Comparison of ENCODE assay signal across 1 cellular context in the genomic region with DNA sequence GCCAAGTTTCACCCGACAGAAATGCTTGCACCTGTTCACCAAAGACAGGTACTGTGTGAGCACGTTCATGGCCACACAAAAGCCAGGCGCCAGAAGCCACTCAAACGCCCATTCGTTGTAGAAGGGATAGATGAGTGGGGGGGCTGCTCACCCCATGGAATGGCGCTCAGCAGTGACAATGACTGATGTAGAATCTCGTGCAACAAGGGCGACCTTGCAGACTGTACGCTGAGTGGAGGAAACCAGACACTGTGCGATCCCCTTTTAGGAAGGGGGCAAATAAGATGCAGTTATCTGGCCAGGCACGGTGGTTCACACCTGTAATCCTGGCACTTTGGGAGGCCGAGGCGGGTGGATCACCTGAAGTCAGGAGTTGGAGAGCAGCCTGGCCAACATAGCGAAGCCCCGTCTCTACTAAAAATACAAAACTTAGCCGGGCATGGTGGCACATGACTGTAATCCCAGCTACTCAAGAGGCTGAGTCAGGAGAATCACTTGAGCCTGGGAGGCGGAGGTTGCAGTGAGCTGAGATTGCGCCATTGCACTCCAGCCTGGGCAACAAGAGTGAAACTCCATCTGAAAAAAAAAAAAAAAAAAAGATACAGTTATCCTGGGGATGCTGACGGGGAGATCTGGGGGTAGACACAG. TPM values are rescaled to one million over a fixed set of nuclear protein-coding genes. Genes with fewer than 3 reads are reported as not detected.
"Had no signal": no experiment of that assay in that cellular context is flagged by ENCODE, and none has a peak within 500 bp of the region (broad histone marks: within the 10 kb centered on the region; RNA-seq: fewer than 3 reads in every experiment).

No MANE protein-coding gene starts in this region.

RNA-seq across cellular contexts. Expression of gene ADSS1, which starts 52.6 kb away (rescaled TPM):
- polyA plus RNA-seq: IgD-negative memory B cell had no signal
